In the genomic region with DNA sequence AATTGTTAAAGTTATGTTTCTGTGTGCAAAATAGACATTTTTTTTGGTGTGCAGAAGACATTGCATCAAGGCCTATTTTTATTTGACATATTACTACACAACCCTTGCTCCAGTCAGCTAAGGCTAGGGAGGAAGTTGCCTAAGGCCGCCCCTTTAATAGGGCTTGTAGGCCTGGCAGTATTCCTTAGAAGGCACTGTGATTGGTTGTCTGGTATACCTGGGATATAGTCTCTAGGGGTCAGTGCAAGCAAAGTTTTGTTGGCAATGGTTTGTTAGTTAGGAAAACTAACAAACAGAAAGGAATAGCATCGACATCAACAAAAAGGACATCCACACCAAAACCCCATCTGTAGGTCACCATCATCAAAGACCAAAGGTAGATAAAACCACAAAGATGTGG, we compare ENCODE assay signal across 9 cellular contexts. TPM values are rescaled to one million over a fixed set of nuclear protein-coding genes. Genes with fewer than 3 reads are reported as not detected.
A peak's percentile ranks its signal among the peaks of the same experiment; 100 is the strongest.
DNase-seq lines count a peak whose midpoint lies in the region; ATAC-seq, FAIRE-seq and TF ChIP-seq lines count a peak whose summit lies in the region.
"Had no signal": no experiment of that assay in that cellular context is flagged by ENCODE, and none has a peak within 500 bp of the region (broad histone marks: within the 10 kb centered on the region; RNA-seq: fewer than 3 reads in every experiment).

No MANE protein-coding gene starts in this region.

- H3K4me2 ChIP-seq in mesenchymal stem cell (ENCODE audit: low read length, poor library complexity, severe bottlenecking) = no peak overlapping the region

- no peaks in the 10 kb centered on the region for H3K27me3 ChIP-seq in mesenchymal stem cell (ENCODE audit: control insufficient read depth in 1 of 2, insufficient read depth in 1 of 2, low read length in 2 of 2)
- H3K27me3 ChIP-seq: body of pancreas had no signal

- no peak overlapping the region for H3K14ac ChIP-seq in mesenchymal stem cell (ENCODE audit: low read length in 2 of 2)

- no peak overlapping the region for H2AK5ac ChIP-seq in mesenchymal stem cell (ENCODE audit: low read length, severe bottlenecking)

- peak; percentile 43 for TF ChIP-seq CTCF in chondrocyte (IDR thresholded peaks at IDR 0.05)

- H3K4me1 Mint-ChIP-seq in chondrocyte (ENCODE audit: low read depth) = no peaks in the 10 kb centered on the region
- no peaks in the 10 kb centered on the region for H3K4me1 Mint-ChIP-seq in activated CD4-positive, alpha-beta memory T cell treated with anti-CD3 and anti-CD28 coated beads, Interleukin-2, amount 10 ng/mL, durations not matched to agents 7 days and 5 days

- no peak overlapping the region for H2AFZ ChIP-seq in mesenchymal stem cell (ENCODE audit: low read depth, low read length)

- H3K4me1 ChIP-seq in mesenchymal stem cell (ENCODE audit: control insufficient read depth, insufficient read depth, low read depth, low read length) = no peaks in the 10 kb centered on the region
- H3K4me1 ChIP-seq: body of pancreas had no signal

- DNase-seq in GM12892 (ENCODE audit: insufficient read length) (no peak), NCI-H69 (lab: John Stamatoyannopoulos, UW) (peak; percentile 6), chondrocyte (ENCODE audit: low spot score) (no peak), mesenchymal stem cell (peak; percentile 45), G401 (ENCODE audit: low spot score) (no peak)
- DNase-seq in activated CD4-positive, alpha-beta memory T cell treated with anti-CD3 and anti-CD28 coated beads, Interleukin-2, amount 10 ng/mL, durations not matched to agents 7 days and 5 days = no peak
- DNase-seq: body of pancreas had no signal

- no peaks in the 10 kb centered on the region for H3K9me3 Mint-ChIP-seq in chondrocyte (ENCODE audit: low read depth)
- no peaks in the 10 kb centered on the region for H3K9me3 Mint-ChIP-seq in activated CD4-positive, alpha-beta memory T cell treated with anti-CD3 and anti-CD28 coated beads, Interleukin-2, amount 10 ng/mL, durations not matched to agents 7 days and 5 days

- H3K9ac ChIP-seq in mesenchymal stem cell (ENCODE audit: low read length) = no peak overlapping the region

- H3K79me1 ChIP-seq in mesenchymal stem cell (replicated peaks; ENCODE audit: low read length, poor library complexity, severe bottlenecking) = no peaks in the 10 kb centered on the region

- H4K8ac ChIP-seq in mesenchymal stem cell (ENCODE audit: low read length) = no peak overlapping the region

- ATAC-seq in GM19455 (IDR thresholded peaks at IDR 0.05; ENCODE audit: unreplicated experiment) (no peak), GM18870 (IDR thresholded peaks at IDR 0.05; ENCODE audit: unreplicated experiment) (no peak)
- ATAC-seq: body of pancreas had no signal

- H2BK15ac ChIP-seq in mesenchymal stem cell (ENCODE audit: low read depth, poor library complexity, severe bottlenecking) = no peak overlapping the region

- no peak overlapping the region for H4K91ac ChIP-seq in mesenchymal stem cell (ENCODE audit: low read length)

- in situ Hi-C loops in G401 (cut with HindIII; ENCODE audit: low sequenced_read_pairs) = no loop called here

- H2BK12ac ChIP-seq in mesenchymal stem cell (ENCODE audit: low read length in 2 of 2) = no peak overlapping the region

- H3K27ac ChIP-seq in mesenchymal stem cell (ENCODE audit: low read length, poor library complexity, severe bottlenecking) = no peak overlapping the region
- H3K27ac ChIP-seq: body of pancreas had no signal

- H3K27me3 Mint-ChIP-seq in chondrocyte (ENCODE audit: low read depth) = no peaks in the 10 kb centered on the region
- no peaks in the 10 kb centered on the region for H3K27me3 Mint-ChIP-seq in activated CD4-positive, alpha-beta memory T cell treated with anti-CD3 and anti-CD28 coated beads, Interleukin-2, amount 10 ng/mL, durations not matched to agents 7 days and 5 days

- H3K18ac ChIP-seq in mesenchymal stem cell (ENCODE audit: low read depth in 1 of 2, low read length in 2 of 2) = no peak overlapping the region

- no peak overlapping the region for H2BK5ac ChIP-seq in mesenchymal stem cell (ENCODE audit: low read depth, low read length, poor library complexity, severe bottlenecking)

- WGBS in mesenchymal stem cell = no CpG with 5 or more reads among the region's 2 CpGs

- H3K4me3 Mint-ChIP-seq in chondrocyte (ENCODE audit: unreplicated experiment) = no peak overlapping the region
- H3K4me3 Mint-ChIP-seq in activated CD4-positive, alpha-beta memory T cell treated with anti-CD3 and anti-CD28 coated beads, Interleukin-2, amount 10 ng/mL, durations not matched to agents 7 days and 5 days = no peak overlapping the region

- POLR2A ChIA-PET in activated CD4-positive, alpha-beta memory T cell treated with anti-CD3 and anti-CD28 coated beads, Interleukin-2, amount 10 ng/mL, durations not matched to agents 7 days and 5 days (lab: Charles Lee) = no interaction called here

- H3K4ac ChIP-seq in mesenchymal stem cell (ENCODE audit: low read depth in 1 of 2, low read length in 2 of 2) = no peak overlapping the region

- no peak overlapping the region for H2BK120ac ChIP-seq in mesenchymal stem cell (ENCODE audit: low read depth, low read length)

- peaks cover 1% of the 10 kb centered on the region for H3K36me3 Mint-ChIP-seq in chondrocyte (ENCODE audit: low read depth)
- peaks cover 4% of the 10 kb centered on the region for H3K36me3 Mint-ChIP-seq in activated CD4-positive, alpha-beta memory T cell treated with anti-CD3 and anti-CD28 coated beads, Interleukin-2, amount 10 ng/mL, durations not matched to agents 7 days and 5 days (ENCODE audit: low read depth)

- H3K9me3 ChIP-seq in mesenchymal stem cell (ENCODE audit: control insufficient read depth, low read length) = no peaks in the 10 kb centered on the region
- H3K9me3 ChIP-seq: body of pancreas had no signal

- FAIRE-seq in GM12892 (lab: Jason Lieb, UNC) = peak; percentile 62

- no peak overlapping the region for H3K4me3 ChIP-seq in mesenchymal stem cell (ENCODE audit: insufficient read depth in 1 of 2, low read depth in 1 of 2, low read length in 2 of 2)
- H3K4me3 ChIP-seq: body of pancreas had no signal

- no peak overlapping the region for H3K23ac ChIP-seq in mesenchymal stem cell (ENCODE audit: low read length in 2 of 2)

- CTCF ChIA-PET in activated CD4-positive, alpha-beta memory T cell treated with anti-CD3 and anti-CD28 coated beads, Interleukin-2, amount 10 ng/mL, durations not matched to agents 7 days and 5 days (lab: Charles Lee) = interaction anchor here (0.6 kb wide), 1 partner anchor 28 kb away, joined by 3 read pairs; no protein-coding TSS in a partner anchor

- no peak for TF ChIP-seq POLR2A in GM12892 (IDR thresholded peaks at IDR 0.05; ENCODE audit: low read depth, low read length)

- H3K27ac Mint-ChIP-seq in chondrocyte (ENCODE audit: unreplicated experiment) = no peak overlapping the region
- H3K27ac Mint-ChIP-seq in activated CD4-positive, alpha-beta memory T cell treated with anti-CD3 and anti-CD28 coated beads, Interleukin-2, amount 10 ng/mL, durations not matched to agents 7 days and 5 days = no peak overlapping the region

- H3K36me3 ChIP-seq in mesenchymal stem cell (ENCODE audit: control insufficient read depth in 1 of 2, insufficient read depth in 2 of 2, low read depth in 1 of 2, low read length in 2 of 2) = no peaks in the 10 kb centered on the region

RNA-seq across cellular contexts. Expression of a gene that starts 16.9 kb away (rescaled TPM):
- 3.1 TPM for polyA plus RNA-seq in GM12892 (2012; ENCODE audit: missing spikeins)
- total RNA-seq in chondrocyte = 0.90 to 3.6 TPM (median 1.2 TPM) in 3 replicates
- 0.66 TPM for polyA plus RNA-seq in mesenchymal stem cell (2013, experiment 1 of 2)
- 0.60 TPM for polyA plus RNA-seq in mesenchymal stem cell (2013, experiment 2 of 2)
- 1 to 10 TPM; 9.2 to 9.7 TPM for total RNA-seq in activated CD4-positive, alpha-beta memory T cell treated with anti-CD3 and anti-CD28 coated beads, Interleukin-2, amount 10 ng/mL, durations not matched to agents 7 days and 5 days
- 2.6 and 3.8 TPM in 2 replicates for total RNA-seq in G401 (2014; rRNA removed; shearing (Covaris generic))

RNA-seq across cellular contexts. Expression of a gene that starts 35.1 kb away (rescaled TPM):
- not detected for polyA plus RNA-seq in GM12892 (2012; ENCODE audit: missing spikeins)
- not detected in 3 replicates for total RNA-seq in chondrocyte
- polyA plus RNA-seq in mesenchymal stem cell (2013, experiment 1 of 2) = not detected
- not detected for polyA plus RNA-seq in mesenchymal stem cell (2013, experiment 2 of 2)
- not detected for total RNA-seq in activated CD4-positive, alpha-beta memory T cell treated with anti-CD3 and anti-CD28 coated beads, Interleukin-2, amount 10 ng/mL, durations not matched to agents 7 days and 5 days
- total RNA-seq in G401 (2014; rRNA removed; shearing (Covaris generic)) = not detected in 2 replicates

RNA-seq across cellular contexts. Expression of a gene that starts 51.9 kb away (rescaled TPM):
- not detected for polyA plus RNA-seq in GM12892 (2012; ENCODE audit: missing spikeins)
- not detected in 3 replicates for total RNA-seq in chondrocyte
- polyA plus RNA-seq in mesenchymal stem cell (2013, experiment 1 of 2) = not detected
- not detected for polyA plus RNA-seq in mesenchymal stem cell (2013, experiment 2 of 2)
- total RNA-seq in activated CD4-positive, alpha-beta memory T cell treated with anti-CD3 and anti-CD28 coated beads, Interleukin-2, amount 10 ng/mL, durations not matched to agents 7 days and 5 days = not detected
- total RNA-seq in G401 (2014; rRNA removed; shearing (Covaris generic)) = not detected in 2 replicates
- total RNA-seq: body of pancreas had no signal

Comparison
In these comparisons a context has a peak if more than half of its experiments do, and no peak if none do; other contexts are left out.
1. DNase-seq: peak in NCI-H69 (single experiment) and mesenchymal stem cell (single experiment); none in GM12892 (single experiment), chondrocyte (single experiment), activated CD4-positive, alpha-beta memory T cell treated with anti-CD3 and anti-CD28 coated beads, Interleukin-2, amount 10 ng/mL, durations not matched to agents 7 days and 5 days (single experiment) and G401 (single experiment).